ENCODE assay signal across 8 cellular contexts in genomic region chr16:69565611-69566436, GRCh38. TPM values are rescaled to one million over a fixed set of nuclear protein-coding genes. Genes with fewer than 3 reads are reported as not detected.
DNase-seq lines count a peak whose midpoint lies in the region; ATAC-seq lines count a peak whose summit lies in the region.

A gene with protein sequence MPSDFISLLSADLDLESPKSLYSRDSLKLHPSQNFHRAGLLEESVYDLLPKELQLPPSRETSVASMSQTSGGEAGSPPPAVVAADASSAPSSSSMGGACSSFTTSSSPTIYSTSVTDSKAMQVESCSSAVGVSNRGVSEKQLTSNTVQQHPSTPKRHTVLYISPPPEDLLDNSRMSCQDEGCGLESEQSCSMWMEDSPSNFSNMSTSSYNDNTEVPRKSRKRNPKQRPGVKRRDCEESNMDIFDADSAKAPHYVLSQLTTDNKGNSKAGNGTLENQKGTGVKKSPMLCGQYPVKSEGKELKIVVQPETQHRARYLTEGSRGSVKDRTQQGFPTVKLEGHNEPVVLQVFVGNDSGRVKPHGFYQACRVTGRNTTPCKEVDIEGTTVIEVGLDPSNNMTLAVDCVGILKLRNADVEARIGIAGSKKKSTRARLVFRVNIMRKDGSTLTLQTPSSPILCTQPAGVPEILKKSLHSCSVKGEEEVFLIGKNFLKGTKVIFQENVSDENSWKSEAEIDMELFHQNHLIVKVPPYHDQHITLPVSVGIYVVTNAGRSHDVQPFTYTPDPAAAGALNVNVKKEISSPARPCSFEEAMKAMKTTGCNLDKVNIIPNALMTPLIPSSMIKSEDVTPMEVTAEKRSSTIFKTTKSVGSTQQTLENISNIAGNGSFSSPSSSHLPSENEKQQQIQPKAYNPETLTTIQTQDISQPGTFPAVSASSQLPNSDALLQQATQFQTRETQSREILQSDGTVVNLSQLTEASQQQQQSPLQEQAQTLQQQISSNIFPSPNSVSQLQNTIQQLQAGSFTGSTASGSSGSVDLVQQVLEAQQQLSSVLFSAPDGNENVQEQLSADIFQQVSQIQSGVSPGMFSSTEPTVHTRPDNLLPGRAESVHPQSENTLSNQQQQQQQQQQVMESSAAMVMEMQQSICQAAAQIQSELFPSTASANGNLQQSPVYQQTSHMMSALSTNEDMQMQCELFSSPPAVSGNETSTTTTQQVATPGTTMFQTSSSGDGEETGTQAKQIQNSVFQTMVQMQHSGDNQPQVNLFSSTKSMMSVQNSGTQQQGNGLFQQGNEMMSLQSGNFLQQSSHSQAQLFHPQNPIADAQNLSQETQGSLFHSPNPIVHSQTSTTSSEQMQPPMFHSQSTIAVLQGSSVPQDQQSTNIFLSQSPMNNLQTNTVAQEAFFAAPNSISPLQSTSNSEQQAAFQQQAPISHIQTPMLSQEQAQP (N-terminal part only) (plus strand): TSS chr16:69565966. CDS start chr16:69566302, 336 bp downstream.

- peaks cover 0 to 4% (median 2%) of the 10 kb centered on the region in 5 donors for H3K36me3 Mint-ChIP-seq in naive thymus-derived CD4-positive, alpha-beta T cell
- no peaks in the 10 kb centered on the region for H3K36me3 Mint-ChIP-seq in stimulated activated memory B cell treated with anti-CD40 and anti-IgM and Interleukin-4, amounts not matched to agents 10 μg/mL and 1 μg/mL and 100 μg/mL, for 72 hours

- H3K27me3 ChIP-seq in naive thymus-derived CD4-positive, alpha-beta T cell (ENCODE audit: control insufficient read depth in 2 of 2, insufficient read depth in 2 of 2, low read length in 2 of 2), result no peaks in the 10 kb centered on the region

- intact Hi-C loops in naive thymus-derived CD4-positive, alpha-beta T cell (cut with micrococcal nuclease), result loop anchor here (1.0 to 10.0 kb wide), 14 partner anchors 35 to 1041 kb away; partner anchors contain the start of genes CHTF8 (in 2 of the 2), COG8 (in 2 of the 2), CYB5B (in 2 of the 2) and NIP7 (in 2 of the 2)

- peak within 1 kb of the TSS; percentile 90 for H3K4me3 ChIP-seq in naive thymus-derived CD4-positive, alpha-beta T cell (ENCODE audit: low read length)

- peak within 1 kb of the TSS; percentile 91 to 100 (median 97) for H3K4me3 Mint-ChIP-seq in naive thymus-derived CD4-positive, alpha-beta T cell
- H3K4me3 Mint-ChIP-seq in stimulated activated memory B cell treated with anti-CD40 and anti-IgM and Interleukin-4, amounts not matched to agents 10 μg/mL and 1 μg/mL and 100 μg/mL, for 72 hours, result peak within 1 kb of the TSS; percentile 100

- peaks cover 0 to 4% (median 0%) of the 10 kb centered on the region in 3 experiments for H3K36me3 ChIP-seq in naive thymus-derived CD4-positive, alpha-beta T cell (ENCODE audit: control insufficient read depth in 2 of 3, insufficient read depth in 3 of 3, low read length in 3 of 3)

- H3K4me1 ChIP-seq in naive thymus-derived CD4-positive, alpha-beta T cell (ENCODE audit: control insufficient read depth in 2 of 2, insufficient read depth in 2 of 2, low read length in 2 of 2), result peaks cover 13 to 33% of the 10 kb centered on the region in 2 donors

- peak; percentile 45 for ATAC-seq in GM21717 (IDR thresholded peaks at IDR 0.05; ENCODE audit: unreplicated experiment)
- ATAC-seq in naive thymus-derived CD4-positive, alpha-beta T cell, result peak; percentile 93
- peak; percentile 76 for ATAC-seq in stimulated activated memory B cell treated with anti-CD40 and anti-IgM and Interleukin-4, amounts not matched to agents 10 μg/mL and 1 μg/mL and 100 μg/mL, for 72 hours

- in situ Hi-C loops in Caki2 (cut with HindIII; ENCODE audit: low pct_unique_long_range_greater_than_20kb, low sequenced_read_pairs), result no loop called here

- H3K27ac ChIP-seq in naive thymus-derived CD4-positive, alpha-beta T cell (ENCODE audit: low read depth, low read length), result peak within 1 kb of the TSS; percentile 97

- DNase-seq in Caki2 (ENCODE audit: low read depth), result peak; percentile 92
- DNase-seq in Kasumi-1 (lab: John Stamatoyannopoulos, UW), result peak; percentile 85 to 87
- DNase-seq in RPMI7951 (ENCODE audit: low read depth), result peak; percentile 86
- peak; percentile 75 to 89 for DNase-seq in activated T-helper 1 cell treated with anti-CD3 and anti-CD28 coated beads, Interleukin-2, amount 50 U/mL, for 16 hours (ENCODE audit: low read depth in 1 of 2, low spot score in 1 of 2)
- peak; percentile 73 for DNase-seq in fibroblast of gingiva (ENCODE audit: low read depth)
- DNase-seq in naive thymus-derived CD4-positive, alpha-beta T cell, result peak; percentile 78 to 100 (median 96)

- POLR2A ChIA-PET in naive thymus-derived CD4-positive, alpha-beta T cell (lab: Charles Lee), result interaction anchor here (0.6 to 1.7 kb wide), 3 partner anchors 118 to 306 kb away, joined by 3 to 6 read pairs (median 4); no protein-coding TSS in a partner anchor

- no peaks in the 10 kb centered on the region for H3K27me3 Mint-ChIP-seq in naive thymus-derived CD4-positive, alpha-beta T cell
- H3K27me3 Mint-ChIP-seq in stimulated activated memory B cell treated with anti-CD40 and anti-IgM and Interleukin-4, amounts not matched to agents 10 μg/mL and 1 μg/mL and 100 μg/mL, for 72 hours, result no peaks in the 10 kb centered on the region

- no peaks in the 10 kb centered on the region for H3K9me3 ChIP-seq in naive thymus-derived CD4-positive, alpha-beta T cell (ENCODE audit: control insufficient read depth in 2 of 3, low read length in 3 of 3)

- peaks cover 39 to 59% (median 48%) of the 10 kb centered on the region in 7 donors for H3K4me1 Mint-ChIP-seq in naive thymus-derived CD4-positive, alpha-beta T cell
- peaks cover 44% of the 10 kb centered on the region for H3K4me1 Mint-ChIP-seq in stimulated activated memory B cell treated with anti-CD40 and anti-IgM and Interleukin-4, amounts not matched to agents 10 μg/mL and 1 μg/mL and 100 μg/mL, for 72 hours

- peaks cover 0 to 3% (median 0%) of the 10 kb centered on the region in 11 donors for H3K9me3 Mint-ChIP-seq in naive thymus-derived CD4-positive, alpha-beta T cell
- no peaks in the 10 kb centered on the region for H3K9me3 Mint-ChIP-seq in stimulated activated memory B cell treated with anti-CD40 and anti-IgM and Interleukin-4, amounts not matched to agents 10 μg/mL and 1 μg/mL and 100 μg/mL, for 72 hours

- peak within 1 kb of the TSS; percentile 94 to 98 (median 96) for H3K27ac Mint-ChIP-seq in naive thymus-derived CD4-positive, alpha-beta T cell
- peak within 1 kb of the TSS; percentile 95 for H3K27ac Mint-ChIP-seq in stimulated activated memory B cell treated with anti-CD40 and anti-IgM and Interleukin-4, amounts not matched to agents 10 μg/mL and 1 μg/mL and 100 μg/mL, for 72 hours

- CTCF ChIA-PET in naive thymus-derived CD4-positive, alpha-beta T cell (lab: Charles Lee), result no interaction called here

RNA-seq across cellular contexts. Expression of the gene that starts here (rescaled TPM):
- 6.1 and 19.9 TPM in 2 replicates for total RNA-seq in Caki2 (2014; rRNA removed; shearing (Covaris generic); ENCODE audit: low replicate concordance)
- 10.7 and 11.9 TPM in 2 replicates for total RNA-seq in RPMI7951 (2014; rRNA removed; shearing (Covaris generic))
- total RNA-seq in naive thymus-derived CD4-positive, alpha-beta T cell, result 10 to 100 TPM; 27.3 to 35.5 (median 34.2) TPM
- 1 to 10 TPM; 7.7 to 7.9 TPM for polyA plus RNA-seq in naive thymus-derived CD4-positive, alpha-beta T cell

Comparison
In these comparisons a context has a peak if more than half of its experiments do, and no peak if none do; other contexts are left out.
1. Peak in every context shown above with its lines: DNase-seq, ATAC-seq, H3K4me3 ChIP-seq and H3K27ac ChIP-seq.